ENCODE assay signal across 1 cellular context in genomic region chr19:7575426-7576040, GRCh38.
A peak's percentile ranks its signal among the peaks of the same experiment; 100 is the strongest.
TF ChIP-seq lines count a peak whose summit lies in the region.

No MANE protein-coding gene starts in this region.

TF ChIP-seq in K562, 482 proteins besides CTCF, POLR2A, EP300 and RAD21:
- TF ChIP-seq L3MBTL2 (IDR thresholded peaks at IDR 0.05) (0 out of 2 replicates have a peak, but pooled peaks have one; percentile 18), MCM3 (IDR thresholded peaks at IDR 0.05) (no peak), RAD51 (IDR thresholded peaks at IDR 0.05; ENCODE audit: borderline replicate concordance, low read depth) (peak; percentile 78), PRMT5 (CRISPR knock-in tag; IDR thresholded peaks at IDR 0.05) (no peak), MAFG (tag; conservative IDR thresholded peaks at IDR 0.05) (peak; percentile 76), ARID3A (IDR thresholded peaks at IDR 0.05; ENCODE audit: borderline replicate concordance, low read depth, low read length) (no peak), ZNF316 (IDR thresholded peaks at IDR 0.05) (peak; percentile 94), MAFF (IDR thresholded peaks at IDR 0.05; ENCODE audit: low read length) (peak; percentile 77), ATF3 (IDR thresholded peaks at IDR 0.05) (peak; percentile 44), ATF3 (CRISPR knock-in tag; conservative IDR thresholded peaks at IDR 0.05) (no peak), NFE2 (IDR thresholded peaks at IDR 0.05; ENCODE audit: low read depth) (0 out of 2 replicates have a peak, but pooled peaks have one; percentile 32), ZNF696 (CRISPR knock-in tag; conservative IDR thresholded peaks at IDR 0.05) (no peak), USF1 (CRISPR knock-in tag; IDR thresholded peaks at IDR 0.05) (peak; percentile 77), C11orf30 (IDR thresholded peaks at IDR 0.05; ENCODE audit: low read depth) (peak; percentile 89), MAFK (IDR thresholded peaks at IDR 0.05; ENCODE audit: low read length) (peak; percentile 73)
- TF ChIP-seq, protein P1, sequence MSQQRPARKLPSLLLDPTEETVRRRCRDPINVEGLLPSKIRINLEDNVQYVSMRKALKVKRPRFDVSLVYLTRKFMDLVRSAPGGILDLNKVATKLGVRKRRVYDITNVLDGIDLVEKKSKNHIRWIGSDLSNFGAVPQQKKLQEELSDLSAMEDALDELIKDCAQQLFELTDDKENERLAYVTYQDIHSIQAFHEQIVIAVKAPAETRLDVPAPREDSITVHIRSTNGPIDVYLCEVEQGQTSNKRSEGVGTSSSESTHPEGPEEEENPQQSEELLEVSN (IDR thresholded peaks at IDR 0.05; ENCODE audit: borderline replicate concordance in 1 of 2, extremely low read depth in 1 of 2, insufficient read depth in 1 of 2, insufficient read length in 1 of 2, low read depth in 1 of 2, low read length in 1 of 2, poor library complexity in 1 of 2, severe bottlenecking in 1 of 2) = peak in 1 of 2 experiments; percentile 20
- TF ChIP-seq, protein P2, sequence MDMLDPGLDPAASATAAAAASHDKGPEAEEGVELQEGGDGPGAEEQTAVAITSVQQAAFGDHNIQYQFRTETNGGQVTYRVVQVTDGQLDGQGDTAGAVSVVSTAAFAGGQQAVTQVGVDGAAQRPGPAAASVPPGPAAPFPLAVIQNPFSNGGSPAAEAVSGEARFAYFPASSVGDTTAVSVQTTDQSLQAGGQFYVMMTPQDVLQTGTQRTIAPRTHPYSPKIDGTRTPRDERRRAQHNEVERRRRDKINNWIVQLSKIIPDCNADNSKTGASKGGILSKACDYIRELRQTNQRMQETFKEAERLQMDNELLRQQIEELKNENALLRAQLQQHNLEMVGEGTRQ (CRISPR knock-in tag; IDR thresholded peaks at IDR 0.05) = peak; percentile 81
